ENCODE assay signal across 8 cellular contexts in genomic region chr4:145732895-145733880, GRCh38. TPM values are rescaled to one million over a fixed set of nuclear protein-coding genes. Genes with fewer than 3 reads are reported as not detected.
DNase-seq lines count a peak whose midpoint lies in the region.

No MANE protein-coding gene starts in this region.

- H3K4me1 ChIP-seq in SJCRH30 (peaks cover 61% of the 10 kb centered on the region), neuron (ENCODE audit: insufficient read depth, low read length) (peaks cover 45% of the 10 kb centered on the region), stomach smooth muscle (ENCODE audit: control insufficient read depth, insufficient read depth, low read length) (peaks cover 40% of the 10 kb centered on the region)

- H3K4me3 ChIP-seq in H7 (ENCODE audit: insufficient read depth, low read depth, low read length) (peak overlapping the region; percentile 45), MG63 (peak overlapping the region; percentile 52), SJCRH30 (peak overlapping the region; percentile 77), neuron (ENCODE audit: low read length) (peak overlapping the region; percentile 29), stomach smooth muscle (ENCODE audit: low read length in 2 of 2) (peak overlapping the region; percentile 59 to 76)

- no peaks in the 10 kb centered on the region for H3K9me3 ChIP-seq in MG63
- H3K9me3 ChIP-seq in SJCRH30 (replicated peaks) = no peaks in the 10 kb centered on the region
- H3K9me3 ChIP-seq in neuron (ENCODE audit: low read length) = no peaks in the 10 kb centered on the region
- H3K9me3 ChIP-seq in stomach smooth muscle (ENCODE audit: control insufficient read depth in 2 of 2, low read length in 2 of 2) = no peaks in the 10 kb centered on the region

- no peak overlapping the region for H2AFZ ChIP-seq in neuron (ENCODE audit: low read depth, low read length)

- DNase-seq in EL (peak; percentile 93), H7 (peak; percentile 96), MG63 (peak; percentile 93), SJCRH30 (peak; percentile 90 to 91), foreskin melanocyte (peak; percentile 74)
- DNase-seq in activated naive CD4-positive, alpha-beta T cell treated with Interleukin-2 at 50 U/mL for 16 hours = peak; percentile 82

- peak overlapping the region; percentile 93 for H3K27ac ChIP-seq in SJCRH30
- H3K27ac ChIP-seq in stomach smooth muscle (ENCODE audit: low read length) = peak overlapping the region; percentile 98

- H3K27me3 ChIP-seq in H7 (ENCODE audit: control insufficient read depth, insufficient read depth, low read length) (no peaks in the 10 kb centered on the region), MG63 (no peaks in the 10 kb centered on the region), SJCRH30 (no peaks in the 10 kb centered on the region), neuron (ENCODE audit: insufficient read depth, low read length) (no peaks in the 10 kb centered on the region), stomach smooth muscle (ENCODE audit: control insufficient read depth in 1 of 2, insufficient read depth in 2 of 2, low read length in 2 of 2) (no peaks in the 10 kb centered on the region)

- no peaks in the 10 kb centered on the region for H3K36me3 ChIP-seq in H7 (replicated peaks; ENCODE audit: control insufficient read depth, insufficient read depth, low read length)
- H3K36me3 ChIP-seq in MG63 = no peaks in the 10 kb centered on the region
- H3K36me3 ChIP-seq in SJCRH30 = no peaks in the 10 kb centered on the region
- H3K36me3 ChIP-seq in neuron (ENCODE audit: insufficient read depth, low read length) = no peaks in the 10 kb centered on the region
- no peaks in the 10 kb centered on the region for H3K36me3 ChIP-seq in stomach smooth muscle (ENCODE audit: control insufficient read depth in 2 of 2, insufficient read depth in 2 of 2, low read length in 2 of 2)

- peak overlapping the region; percentile 74 to 86 for H3K9ac ChIP-seq in stomach smooth muscle (ENCODE audit: low read length in 2 of 2)

RNA-seq across cellular contexts. Expression of gene C4orf51, which starts 53.2 kb away (rescaled TPM):
- 3.9 and 17.9 TPM in 2 replicates for total RNA-seq in H7 (2014; rRNA removed; shearing (Covaris generic))
- total RNA-seq in MG63 (2014; rRNA removed; shearing (Covaris generic); ENCODE audit: low replicate concordance) = not detected in 2 replicates
- total RNA-seq in SJCRH30 (2014; rRNA removed; shearing (Covaris generic)) = not detected in 2 replicates

Comparison
In these comparisons a context has a peak if more than half of its experiments do, and no peak if none do; other contexts are left out.
1. Peak in every context shown above with its lines: DNase-seq, H3K4me3 ChIP-seq and H3K27ac ChIP-seq.